Comparison of ENCODE assay signal across 10 cellular contexts in genomic region chr17:74361613-74362391, GRCh38. TPM values are rescaled to one million over a fixed set of nuclear protein-coding genes. Genes with fewer than 3 reads are reported as not detected.
A peak's percentile ranks its signal among the peaks of the same experiment; 100 is the strongest.
DNase-seq lines count a peak whose midpoint lies in the region; ATAC-seq and TF ChIP-seq lines count a peak whose summit lies in the region.
"Had no signal": no experiment of that assay in that cellular context is flagged by ENCODE, and none has a peak within 500 bp of the region (broad histone marks: within the 10 kb centered on the region; RNA-seq: fewer than 3 reads in every experiment).

A gene with protein sequence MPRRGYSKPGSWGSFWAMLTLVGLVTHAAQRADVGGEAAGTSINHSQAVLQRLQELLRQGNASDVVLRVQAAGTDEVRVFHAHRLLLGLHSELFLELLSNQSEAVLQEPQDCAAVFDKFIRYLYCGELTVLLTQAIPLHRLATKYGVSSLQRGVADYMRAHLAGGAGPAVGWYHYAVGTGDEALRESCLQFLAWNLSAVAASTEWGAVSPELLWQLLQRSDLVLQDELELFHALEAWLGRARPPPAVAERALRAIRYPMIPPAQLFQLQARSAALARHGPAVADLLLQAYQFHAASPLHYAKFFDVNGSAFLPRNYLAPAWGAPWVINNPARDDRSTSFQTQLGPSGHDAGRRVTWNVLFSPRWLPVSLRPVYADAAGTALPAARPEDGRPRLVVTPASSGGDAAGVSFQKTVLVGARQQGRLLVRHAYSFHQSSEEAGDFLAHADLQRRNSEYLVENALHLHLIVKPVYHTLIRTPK (minus strand): TSS chr17:74361868. CDS start chr17:74361819, 49 bp downstream.

- peaks cover 4% of the 10 kb centered on the region for H3K4me1 Mint-ChIP-seq in CD4-positive, alpha-beta T cell (ENCODE audit: low read depth)
- H3K4me1 Mint-ChIP-seq in activated B cell treated with CpG ODN at 0.5 μM for 24 hours, result peaks cover 2% of the 10 kb centered on the region
- H3K4me1 Mint-ChIP-seq in endothelial cell (ENCODE audit: unreplicated experiment), result peaks cover 16% of the 10 kb centered on the region
- peaks cover 4% of the 10 kb centered on the region for H3K4me1 Mint-ChIP-seq in activated T-helper 1 cell treated with anti-CD3 and anti-CD28 coated beads, Interleukin-12 subunit alpha, Interleukin-12 subunit beta, Interleukin-2, Interleukin-4 antibody, amounts not matched to agents 30 ng/mL and 10 ng/mL and 1 ng/mL, durations not matched to agents 14 hours and 24 hours and 36 hours (ENCODE audit: low read depth)

- peak; percentile 32 for TF ChIP-seq CTCF in CD4-positive, alpha-beta T cell (IDR thresholded peaks at IDR 0.05)
- TF ChIP-seq CTCF in activated B cell treated with CpG ODN at 0.5 μM for 24 hours (IDR thresholded peaks at IDR 0.05) (no peak), endothelial cell (IDR thresholded peaks at IDR 0.05; ENCODE audit: unreplicated experiment) (peak; percentile 69)

- no peaks in the 10 kb centered on the region for H3K36me3 Mint-ChIP-seq in CD4-positive, alpha-beta T cell (ENCODE audit: low read depth)
- H3K36me3 Mint-ChIP-seq in activated B cell treated with CpG ODN at 0.5 μM for 24 hours (ENCODE audit: low read depth), result no peaks in the 10 kb centered on the region
- peaks cover 5% of the 10 kb centered on the region for H3K36me3 Mint-ChIP-seq in endothelial cell (ENCODE audit: low read depth, unreplicated experiment)
- H3K36me3 Mint-ChIP-seq in activated T-helper 1 cell treated with anti-CD3 and anti-CD28 coated beads, Interleukin-12 subunit alpha, Interleukin-12 subunit beta, Interleukin-2, Interleukin-4 antibody, amounts not matched to agents 30 ng/mL and 10 ng/mL and 1 ng/mL, durations not matched to agents 14 hours and 24 hours and 36 hours (ENCODE audit: low read depth), result no peaks in the 10 kb centered on the region

- no peak for TF ChIP-seq POLR2A in GM18505 (IDR thresholded peaks at IDR 0.05; ENCODE audit: borderline replicate concordance, extremely low read depth, insufficient read depth, insufficient read length)

- H3K27ac Mint-ChIP-seq in CD4-positive, alpha-beta T cell, result no peak within 1 kb of the TSS
- H3K27ac Mint-ChIP-seq in activated B cell treated with CpG ODN at 0.5 μM for 24 hours, result no peak within 1 kb of the TSS
- H3K27ac Mint-ChIP-seq in endothelial cell (ENCODE audit: unreplicated experiment), result peak within 1 kb of the TSS; percentile 42
- no peak within 1 kb of the TSS for H3K27ac Mint-ChIP-seq in activated T-helper 1 cell treated with anti-CD3 and anti-CD28 coated beads, Interleukin-12 subunit alpha, Interleukin-12 subunit beta, Interleukin-2, Interleukin-4 antibody, amounts not matched to agents 30 ng/mL and 10 ng/mL and 1 ng/mL, durations not matched to agents 14 hours and 24 hours and 36 hours

- peak in 7 of 10 experiments; percentile 18 to 51 (median 28) for DNase-seq in CD4-positive, alpha-beta T cell
- no peak for DNase-seq in activated B cell treated with CpG ODN at 0.5 μM for 24 hours
- peak; percentile 81 for DNase-seq in endothelial cell (ENCODE audit: low spot score)
- peak; percentile 68 for DNase-seq in midbrain (lab: John Stamatoyannopoulos, UW)
- DNase-seq in NCI-H526 treated with DMSO at 0.1 percent for 48 hours (lab: John Stamatoyannopoulos, UW), result no peak
- DNase-seq in activated T-helper 1 cell treated with anti-CD3 and anti-CD28 coated beads, Interleukin-12 subunit alpha, Interleukin-12 subunit beta, Interleukin-2, Interleukin-4 antibody, amounts not matched to agents 30 ng/mL and 10 ng/mL and 1 ng/mL, durations not matched to agents 14 hours and 24 hours and 36 hours (ENCODE audit: low spot score), result no peak

- H3K27me3 Mint-ChIP-seq in CD4-positive, alpha-beta T cell, result peaks cover 31% of the 10 kb centered on the region
- peaks cover 31% of the 10 kb centered on the region for H3K27me3 Mint-ChIP-seq in activated B cell treated with CpG ODN at 0.5 μM for 24 hours
- peaks cover 20% of the 10 kb centered on the region for H3K27me3 Mint-ChIP-seq in endothelial cell (ENCODE audit: unreplicated experiment)
- H3K27me3 Mint-ChIP-seq in activated T-helper 1 cell treated with anti-CD3 and anti-CD28 coated beads, Interleukin-12 subunit alpha, Interleukin-12 subunit beta, Interleukin-2, Interleukin-4 antibody, amounts not matched to agents 30 ng/mL and 10 ng/mL and 1 ng/mL, durations not matched to agents 14 hours and 24 hours and 36 hours (ENCODE audit: insufficient read depth), result peaks cover 19% of the 10 kb centered on the region

- TF ChIP-seq RAD21 in Ishikawa (IDR thresholded peaks at IDR 0.05; ENCODE audit: low read depth), result peak; percentile 66

- CTCF ChIA-PET in CD4-positive, alpha-beta T cell (lab: Charles Lee), result interaction anchor here (1.0 to 2.3 kb wide), 3 partner anchors 17 to 158 kb away, joined by 3 to 7 read pairs (median 4); partner anchors contain the start of gene RPL38
- CTCF ChIA-PET in activated B cell treated with CpG ODN at 0.5 μM for 24 hours (lab: Charles Lee), result interaction anchor here (1.1 to 1.5 kb wide), 2 partner anchors 95 to 151 kb away, joined by 3 to 4 read pairs; no protein-coding TSS in a partner anchor

- ATAC-seq in CD4-positive, alpha-beta T cell (ENCODE audit: poor library complexity), result peak; percentile 46
- ATAC-seq in activated B cell treated with CpG ODN at 0.5 μM for 24 hours (ENCODE audit: low read depth) (peak; percentile 34), GM18505 (IDR thresholded peaks at IDR 0.05; ENCODE audit: unreplicated experiment) (no peak)

- no peak for TF ChIP-seq EP300 in Ishikawa (IDR thresholded peaks at IDR 0.05; ENCODE audit: borderline replicate concordance)

- intact Hi-C loops in CD4-positive, alpha-beta T cell (cut with DNase I, micrococcal nuclease), result loop anchor here in 1 of 2 experiments (2.0 kb wide), 1 partner anchor 151 kb away; no protein-coding TSS in a partner anchor
- intact Hi-C loops in activated B cell treated with CpG ODN at 0.5 μM for 24 hours (cut with micrococcal nuclease), result loop anchor here (2.0 kb wide), 1 partner anchor 151 kb away; no protein-coding TSS in a partner anchor
- intact Hi-C loops in activated T-helper 1 cell treated with anti-CD3 and anti-CD28 coated beads, Interleukin-12 subunit alpha, Interleukin-12 subunit beta, Interleukin-2, Interleukin-4 antibody, amounts not matched to agents 30 ng/mL and 10 ng/mL and 1 ng/mL, durations not matched to agents 14 hours and 24 hours and 36 hours (cut with micrococcal nuclease), result loop anchor here (1.0 kb wide), 1 partner anchor 152 kb away; no protein-coding TSS in a partner anchor

- H3K9me3 Mint-ChIP-seq in CD4-positive, alpha-beta T cell, result no peaks in the 10 kb centered on the region
- H3K9me3 Mint-ChIP-seq in activated B cell treated with CpG ODN at 0.5 μM for 24 hours (no peaks in the 10 kb centered on the region), endothelial cell (ENCODE audit: unreplicated experiment) (no peaks in the 10 kb centered on the region)
- H3K9me3 Mint-ChIP-seq in activated T-helper 1 cell treated with anti-CD3 and anti-CD28 coated beads, Interleukin-12 subunit alpha, Interleukin-12 subunit beta, Interleukin-2, Interleukin-4 antibody, amounts not matched to agents 30 ng/mL and 10 ng/mL and 1 ng/mL, durations not matched to agents 14 hours and 24 hours and 36 hours, result no peaks in the 10 kb centered on the region

- no peaks in the 10 kb centered on the region for H3K9me3 ChIP-seq in CD4-positive, alpha-beta T cell (ENCODE audit: control insufficient read depth, low read length)

- H3K4me3 Mint-ChIP-seq in CD4-positive, alpha-beta T cell, result no peak within 1 kb of the TSS
- H3K4me3 Mint-ChIP-seq in activated B cell treated with CpG ODN at 0.5 μM for 24 hours, result no peak within 1 kb of the TSS
- H3K4me3 Mint-ChIP-seq in endothelial cell (ENCODE audit: unreplicated experiment), result peak within 1 kb of the TSS; percentile 51
- no peak within 1 kb of the TSS for H3K4me3 Mint-ChIP-seq in activated T-helper 1 cell treated with anti-CD3 and anti-CD28 coated beads, Interleukin-12 subunit alpha, Interleukin-12 subunit beta, Interleukin-2, Interleukin-4 antibody, amounts not matched to agents 30 ng/mL and 10 ng/mL and 1 ng/mL, durations not matched to agents 14 hours and 24 hours and 36 hours

- no peak within 1 kb of the TSS for H3K27ac ChIP-seq in CD4-positive, alpha-beta T cell (ENCODE audit: low read depth, low read length)

- H3K27me3 ChIP-seq in CD4-positive, alpha-beta T cell (ENCODE audit: control insufficient read depth, insufficient read depth, low read length), result peaks cover 35% of the 10 kb centered on the region

- POLR2A ChIA-PET in CD4-positive, alpha-beta T cell (lab: Charles Lee), result interaction anchor here (0.9 to 1.1 kb wide), 2 partner anchors 149 to 158 kb away, joined by 3 read pairs; partner anchors contain the start of genes RPL38 and TTYH2
- POLR2A ChIA-PET in activated B cell treated with CpG ODN at 0.5 μM for 24 hours (lab: Charles Lee), result no interaction called here

TF ChIP-seq in Ishikawa, 13 proteins besides CTCF, POLR2A, EP300 and RAD21:
- TF ChIP-seq YY1 (IDR thresholded peaks at IDR 0.05; ENCODE audit: low read depth), result no peak
- no peak for TF ChIP-seq ZBTB7A (IDR thresholded peaks at IDR 0.05; ENCODE audit: low read depth)
- TF ChIP-seq NFIC (IDR thresholded peaks at IDR 0.05), result 0 out of 2 replicates have a peak, but pooled peaks have one; percentile 16
- TF ChIP-seq, protein P1, sequence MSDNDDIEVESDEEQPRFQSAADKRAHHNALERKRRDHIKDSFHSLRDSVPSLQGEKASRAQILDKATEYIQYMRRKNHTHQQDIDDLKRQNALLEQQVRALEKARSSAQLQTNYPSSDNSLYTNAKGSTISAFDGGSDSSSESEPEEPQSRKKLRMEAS (IDR thresholded peaks at IDR 0.05), result no peak
- no peak for TF ChIP-seq CREB1 (IDR thresholded peaks at IDR 0.05; ENCODE audit: low read depth)

RNA-seq across cellular contexts. Expression of the gene that starts here (rescaled TPM):
- total RNA-seq in CD4-positive, alpha-beta T cell, result not detected
- total RNA-seq in activated B cell treated with CpG ODN at 0.5 μM for 24 hours (not detected in 2 replicates), endothelial cell (ENCODE audit: unreplicated experiment) (2.7 TPM)
- not detected in 2 replicates for total RNA-seq in activated T-helper 1 cell treated with anti-CD3 and anti-CD28 coated beads, Interleukin-12 subunit alpha, Interleukin-12 subunit beta, Interleukin-2, Interleukin-4 antibody, amounts not matched to agents 30 ng/mL and 10 ng/mL and 1 ng/mL, durations not matched to agents 14 hours and 24 hours and 36 hours
- total RNA-seq: HT1080, mononuclear cell had no signal

Comparison
In these comparisons a context has a peak if more than half of its experiments do, and no peak if none do; other contexts are left out.
1. Peak in DNase-seq and ATAC-seq in CD4-positive, alpha-beta T cell; RNA of the gene not detected or under 1 TPM.
2. Peak in ATAC-seq in activated B cell treated with CpG ODN at 0.5 μM for 24 hours; RNA of the gene not detected or under 1 TPM.
3. DNase-seq: peak in endothelial cell (single experiment) and midbrain (single experiment); none in activated B cell treated with CpG ODN at 0.5 μM for 24 hours (single experiment), NCI-H526 treated with DMSO at 0.1 percent for 48 hours (single experiment) and activated T-helper 1 cell treated with anti-CD3 and anti-CD28 coated beads, Interleukin-12 subunit alpha, Interleukin-12 subunit beta, Interleukin-2, Interleukin-4 antibody, amounts not matched to agents 30 ng/mL and 10 ng/mL and 1 ng/mL, durations not matched to agents 14 hours and 24 hours and 36 hours (single experiment).